17 cellular contexts compared by ENCODE assay signal in the genomic region with DNA sequence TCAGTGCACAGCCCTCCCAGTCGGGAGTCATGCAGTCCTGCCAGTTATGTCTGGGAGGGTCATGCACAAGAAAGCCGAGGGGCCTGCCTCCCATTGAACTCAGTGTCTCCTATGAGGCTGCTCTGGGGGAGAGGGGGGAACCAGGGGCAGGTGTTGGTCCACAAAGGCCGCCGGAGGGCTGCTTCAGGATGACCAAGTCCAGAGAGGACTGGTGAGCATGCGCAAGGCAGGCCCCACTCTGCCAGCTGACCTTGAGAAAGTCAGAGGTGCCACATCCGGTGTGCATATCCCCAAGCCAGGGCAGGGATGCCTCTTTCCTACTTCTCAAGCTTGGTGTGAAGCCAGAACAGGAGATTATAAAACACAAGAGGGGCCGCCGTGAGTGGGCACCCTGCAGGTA. TPM values are rescaled to one million over a fixed set of nuclear protein-coding genes. Genes with fewer than 3 reads are reported as not detected.
"Had no signal": no experiment of that assay in that cellular context is flagged by ENCODE, and none has a peak within 500 bp of the region (broad histone marks: within the 10 kb centered on the region; RNA-seq: fewer than 3 reads in every experiment).

No MANE protein-coding gene starts in this region.

- ATAC-seq: left lobe of liver, lower lobe of right lung, natural killer cell had no signal

- H3K9me3 ChIP-seq: colonic mucosa, esophagus squamous epithelium, lower lobe of right lung, stomach, thoracic aorta, transverse colon had no signal

- H3K36me3 ChIP-seq: colonic mucosa, esophagus squamous epithelium, lower lobe of right lung, stomach, thoracic aorta, transverse colon had no signal

- DNase-seq: colonic mucosa; dermis blood vessel endothelial cell; esophagus squamous epithelium; hippocampal formation; lower lobe of right lung; natural killer cell; occipital lobe; small intestine; stimulated activated CD4-positive, alpha-beta T cell treated with anti-CD3 and anti-CD28 coated beads, Interleukin-12 subunit alpha, Interleukin-12 subunit beta, amount 100 ng/mL, for 4 hours; stimulated activated naive CD4-positive, alpha-beta T cell; stomach; transverse colon had no signal

- H3K27ac ChIP-seq: colonic mucosa, lower lobe of right lung, parathyroid adenoma, stomach, thoracic aorta, transverse colon had no signal

- H3K4me3 ChIP-seq: colonic mucosa, esophagus squamous epithelium, lower lobe of right lung, stomach, thoracic aorta, transverse colon had no signal

- H3K4me1 ChIP-seq: parathyroid adenoma had no signal

RNA-seq across cellular contexts. Expression of a gene that starts 4.4 kb away (rescaled TPM):
- total RNA-seq: dermis blood vessel endothelial cell, myocyte had no signal

RNA-seq across cellular contexts. Expression of a gene that starts 28.2 kb away (rescaled TPM):
- total RNA-seq: left lobe of liver, myocyte, natural killer cell, pulmonary artery endothelial cell had no signal
